Comparison of ENCODE assay signal across 15 cellular contexts in the genomic region with DNA sequence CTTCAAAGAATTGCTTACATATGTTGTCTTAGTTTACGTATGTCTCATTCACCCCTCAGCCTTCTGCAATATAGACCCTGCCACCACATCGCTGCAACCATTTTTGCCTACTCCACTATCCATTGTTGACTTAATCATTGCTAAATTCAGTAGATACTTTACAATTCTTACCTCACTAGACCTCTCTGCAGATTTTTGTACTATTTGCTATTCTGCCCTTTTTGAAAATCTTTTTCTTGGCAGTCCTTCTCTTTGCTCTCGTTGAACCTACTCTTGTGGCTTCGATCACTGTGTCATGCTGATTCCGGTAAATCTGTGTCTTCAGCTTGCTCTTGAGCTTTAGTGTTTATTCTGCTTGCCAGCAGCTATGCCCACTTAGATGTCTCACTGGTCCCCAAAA.
DNase-seq lines count a peak whose midpoint lies in the region; ATAC-seq and TF ChIP-seq lines count a peak whose summit lies in the region.
"Had no signal": no experiment of that assay in that cellular context is flagged by ENCODE, and none has a peak within 500 bp of the region (broad histone marks: within the 10 kb centered on the region; RNA-seq: fewer than 3 reads in every experiment).

No MANE protein-coding gene starts in this region.

- TF ChIP-seq CTCF in glutamatergic neuron (IDR thresholded peaks at IDR 0.05; ENCODE audit: partially characterized antibody, unreplicated experiment) = no peak
- TF ChIP-seq CTCF in nephron progenitor cell (IDR thresholded peaks at IDR 0.05) = no peak

- peaks cover 1% of the 10 kb centered on the region for H3K27me3 Mint-ChIP-seq in glutamatergic neuron (ENCODE audit: unreplicated experiment)
- H3K27me3 Mint-ChIP-seq in nephron progenitor cell (ENCODE audit: low read depth, poor library complexity) = no peaks in the 10 kb centered on the region
- H3K27me3 Mint-ChIP-seq: CD4-positive, alpha-beta memory T cell had no signal

- DNase-seq in cerebellar cortex (ENCODE audit: low spot score) = peak; percentile 37
- DNase-seq in glutamatergic neuron = no peak
- DNase-seq in nephron progenitor cell = no peak
- DNase-seq in activated CD4-positive, CD25-positive, alpha-beta regulatory T cell (lab: John Stamatoyannopoulos, UW) = no peak
- no peak for DNase-seq in GM23248
- DNase-seq: C1 segment of cervical spinal cord; Calu3; CD4-positive, alpha-beta memory T cell; COR-L47; DMS53; DMS79 treated with DMSO at 0.1 percent for 48 hours; H9 had no signal

- H3K9me2 ChIP-seq in GM23248 (ENCODE audit: insufficient read depth) = no peaks in the 10 kb centered on the region

- peaks cover 11% of the 10 kb centered on the region; the same call in 1 of the 2 replicates for H4K20me1 ChIP-seq in GM23248 (ENCODE audit: insufficient read depth)

- no peak overlapping the region for H3K9ac ChIP-seq in GM23248

- no peak overlapping the region for H3K4me3 Mint-ChIP-seq in glutamatergic neuron (ENCODE audit: unreplicated experiment)
- no peak overlapping the region for H3K4me3 Mint-ChIP-seq in nephron progenitor cell
- H3K4me3 Mint-ChIP-seq: CD4-positive, alpha-beta memory T cell; GM23338; H9 had no signal

- no peaks in the 10 kb centered on the region for H3K4me1 ChIP-seq in GM23248 (ENCODE audit: insufficient read depth)

- WGBS in GM23248 (ENCODE audit: low coverage in 1 of 2, low lambda C conversion rate in 2 of 2, missing lambda C conversion rate in 2 of 2), 2 experiments = 98 to 99% methylated on average over 5 of the region's 5 CpGs

- no peak overlapping the region for H3K27ac ChIP-seq in GM23248

- H3K9me3 Mint-ChIP-seq in glutamatergic neuron (ENCODE audit: unreplicated experiment) (peaks cover 4% of the 10 kb centered on the region), nephron progenitor cell (peaks cover 12% of the 10 kb centered on the region)
- H3K9me3 Mint-ChIP-seq: GM23338, H9 had no signal

- H3K4me2 ChIP-seq in GM23248 (ENCODE audit: unreplicated experiment) = no peak overlapping the region
- H3K4me2 ChIP-seq: GM23338 had no signal

- H3K9me3 ChIP-seq in GM23248 (ENCODE audit: low read depth) = no peaks in the 10 kb centered on the region

- in situ Hi-C loops in GM23248 (cut with MboI) = no loop called here

- H3K27ac Mint-ChIP-seq in glutamatergic neuron (ENCODE audit: unreplicated experiment) (peak overlapping the region; percentile 7), nephron progenitor cell (peak overlapping the region; percentile 4)
- H3K27ac Mint-ChIP-seq: CD4-positive, alpha-beta memory T cell; GM23338; H9 had no signal

- H3K27me3 ChIP-seq in GM23248 (replicated peaks; ENCODE audit: insufficient read depth) = no peaks in the 10 kb centered on the region

- no peaks in the 10 kb centered on the region for H3K36me3 ChIP-seq in GM23248 (ENCODE audit: low read depth)

- H3K36me3 Mint-ChIP-seq in glutamatergic neuron (ENCODE audit: unreplicated experiment) (peaks cover 3% of the 10 kb centered on the region), nephron progenitor cell (ENCODE audit: low read depth) (peaks cover 22% of the 10 kb centered on the region)

- H3K4me1 Mint-ChIP-seq in glutamatergic neuron (ENCODE audit: low read depth, unreplicated experiment) = peaks cover 18% of the 10 kb centered on the region
- H3K4me1 Mint-ChIP-seq in nephron progenitor cell = no peaks in the 10 kb centered on the region

- H3F3A ChIP-seq in GM23248 (ENCODE audit: insufficient read depth) = no peaks in the 10 kb centered on the region

- no peak overlapping the region for H3K4me3 ChIP-seq in GM23248
- H3K4me3 ChIP-seq: GM23338 had no signal

- ATAC-seq in HG02623 (IDR thresholded peaks at IDR 0.05; ENCODE audit: unreplicated experiment) = no peak
- ATAC-seq: GM23338, HCT116 had no signal

- H3K79me2 ChIP-seq in GM23248 (ENCODE audit: insufficient read depth) = peaks cover 82% of the 10 kb centered on the region

- H2AFZ ChIP-seq in GM23248 = no peak overlapping the region
- H2AFZ ChIP-seq: GM23338 had no signal
